8 cellular contexts compared by ENCODE assay signal in the genomic region with DNA sequence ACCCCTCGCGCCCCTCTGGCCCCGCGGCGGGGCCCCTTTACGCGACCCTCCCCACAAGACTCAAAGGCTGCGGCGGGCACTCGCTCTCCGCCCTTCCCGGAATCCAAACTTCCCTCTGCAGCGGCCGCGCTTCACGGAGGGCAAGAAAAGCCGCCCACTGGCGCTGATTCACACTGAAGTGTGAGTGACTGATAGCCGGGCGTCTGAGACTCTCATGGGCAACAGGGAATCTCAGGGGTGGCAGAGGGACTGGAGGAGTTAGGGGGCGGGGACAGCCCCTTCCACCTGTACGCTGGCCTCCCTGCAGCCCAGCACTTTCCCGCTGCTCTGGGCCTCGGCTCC. TPM values are rescaled to one million over a fixed set of nuclear protein-coding genes. Genes with fewer than 3 reads are reported as not detected.
DNase-seq lines count a peak whose midpoint lies in the region; ATAC-seq and TF ChIP-seq lines count a peak whose summit lies in the region.

No MANE protein-coding gene starts in this region.

- peaks cover 25% of the 10 kb centered on the region for H3K27me3 ChIP-seq in HUES64 (ENCODE audit: insufficient read depth, low read length)
- no peaks in the 10 kb centered on the region for H3K27me3 ChIP-seq in ovary

- no peaks in the 10 kb centered on the region for H3K9me3 Mint-ChIP-seq in activated CD8-positive, alpha-beta memory T cell treated with anti-CD3 and anti-CD28 coated beads, Interleukin-2, amount 10 ng/mL, durations not matched to agents 7 days and 5 days (ENCODE audit: low read depth)

- TF ChIP-seq EP300 in ovary (IDR thresholded peaks at IDR 0.05), result no peak

- H3K9me3 ChIP-seq in HUES64 (ENCODE audit: insufficient read depth, low read depth, low read length), result no peaks in the 10 kb centered on the region
- no peaks in the 10 kb centered on the region for H3K9me3 ChIP-seq in ovary

- ATAC-seq in activated CD8-positive, alpha-beta memory T cell treated with anti-CD3 and anti-CD28 coated beads, Interleukin-2, amount 10 ng/mL, durations not matched to agents 7 days and 5 days, result no peak
- ATAC-seq in GM21447 (IDR thresholded peaks at IDR 0.05; ENCODE audit: unreplicated experiment), result no peak

- POLR2A ChIA-PET in AG04449 (lab: Yijun Ruan, JAX), result no interaction called here

- TF ChIP-seq POLR2A in ovary (IDR thresholded peaks at IDR 0.05), result no peak

- H3K36me3 Mint-ChIP-seq in activated CD8-positive, alpha-beta memory T cell treated with anti-CD3 and anti-CD28 coated beads, Interleukin-2, amount 10 ng/mL, durations not matched to agents 7 days and 5 days, result no peaks in the 10 kb centered on the region

- H3K36me3 ChIP-seq in HUES64 (ENCODE audit: insufficient read depth, low read length) (no peaks in the 10 kb centered on the region), ovary (no peaks in the 10 kb centered on the region)

- no peak overlapping the region for H3K27ac Mint-ChIP-seq in activated CD8-positive, alpha-beta memory T cell treated with anti-CD3 and anti-CD28 coated beads, Interleukin-2, amount 10 ng/mL, durations not matched to agents 7 days and 5 days

- H3K27ac ChIP-seq in HUES64 (ENCODE audit: low read depth, low read length) (no peak overlapping the region), ovary (no peak overlapping the region)

- CTCF ChIA-PET in AG04449 (lab: Yijun Ruan, JAX), result no interaction called here
- CTCF ChIA-PET in activated CD8-positive, alpha-beta memory T cell treated with anti-CD3 and anti-CD28 coated beads, Interleukin-2, amount 10 ng/mL, durations not matched to agents 7 days and 5 days (lab: Charles Lee), result no interaction called here

- no peaks in the 10 kb centered on the region for H3K27me3 Mint-ChIP-seq in activated CD8-positive, alpha-beta memory T cell treated with anti-CD3 and anti-CD28 coated beads, Interleukin-2, amount 10 ng/mL, durations not matched to agents 7 days and 5 days

- peak overlapping the region; percentile 61 for H3K4me3 ChIP-seq in AG04449 (ENCODE audit: low read depth, low read length)
- peak overlapping the region; percentile 49 for H3K4me3 ChIP-seq in HUES64 (ENCODE audit: low read length)
- peak overlapping the region; percentile 71 for H3K4me3 ChIP-seq in fibroblast of villous mesenchyme (ENCODE audit: low read depth, low read length)
- H3K4me3 ChIP-seq in ovary, result peak overlapping the region; percentile 53

- DNase-seq in AG04449 (ENCODE audit: low read depth, low spot score), result no peak
- peak; percentile 47 for DNase-seq in activated CD8-positive, alpha-beta memory T cell treated with anti-CD3 and anti-CD28 coated beads, Interleukin-2, amount 10 ng/mL, durations not matched to agents 7 days and 5 days
- peak; percentile 34 for DNase-seq in fibroblast of villous mesenchyme (ENCODE audit: low read depth)
- peak; percentile 22 to 56 (median 42) for DNase-seq in ovary
- no peak for DNase-seq in NCI-H2196 treated with DMSO at 0.1 percent for 48 hours (lab: John Stamatoyannopoulos, UW; ENCODE audit: unreplicated experiment)
- no peak for DNase-seq in GF-D8 (lab: John Stamatoyannopoulos, UW)

- WGBS in HUES64, result 10% methylated on average over 24 of the region's 24 CpGs
- WGBS in ovary, 3 donors, result 7 to 24% (median 7%) methylated on average over 7 to 24 of the region's 24 CpGs

- intact Hi-C loops in ovary (cut with DNase I), result no loop called here

- TF ChIP-seq CTCF in AG04449 (IDR thresholded peaks at IDR 0.05; ENCODE audit: insufficient read depth, low read length, missing control alignments) (no peak), fibroblast of villous mesenchyme (IDR thresholded peaks at IDR 0.05; ENCODE audit: insufficient read depth, low read depth, low read length) (no peak), ovary (IDR thresholded peaks at IDR 0.05) (no peak)

- H3K4me1 ChIP-seq in HUES64 (ENCODE audit: insufficient read depth, low read length) (no peaks in the 10 kb centered on the region), ovary (ENCODE audit: insufficient read depth) (peaks cover 13% of the 10 kb centered on the region)

- H3K9ac ChIP-seq in HUES64 (ENCODE audit: low read depth, low read length), result no peak overlapping the region; the same call in 1 of the 2 replicates

- peak overlapping the region; percentile 65 for H3K4me3 Mint-ChIP-seq in activated CD8-positive, alpha-beta memory T cell treated with anti-CD3 and anti-CD28 coated beads, Interleukin-2, amount 10 ng/mL, durations not matched to agents 7 days and 5 days

- peaks cover 33% of the 10 kb centered on the region for H3K4me1 Mint-ChIP-seq in activated CD8-positive, alpha-beta memory T cell treated with anti-CD3 and anti-CD28 coated beads, Interleukin-2, amount 10 ng/mL, durations not matched to agents 7 days and 5 days

RNA-seq across cellular contexts. Expression of gene SH3BP2, which starts 0.7 kb away (rescaled TPM):
- 11.2 TPM for polyA plus RNA-seq in HUES64 (2013, experiment 1 of 2)
- polyA plus RNA-seq in HUES64 (2013, experiment 2 of 2), result 14.6 TPM
- 100 to 1,000 TPM in 1 of 2 experiments, 10 to 100 TPM in 1; 88.0 to 105 TPM for total RNA-seq in activated CD8-positive, alpha-beta memory T cell treated with anti-CD3 and anti-CD28 coated beads, Interleukin-2, amount 10 ng/mL, durations not matched to agents 7 days and 5 days
- total RNA-seq in fibroblast of villous mesenchyme, result 23.3 and 27.4 TPM in 2 replicates
- 10 to 100 TPM; 13.6 to 46.9 (median 29.3) TPM for total RNA-seq in ovary
- 10 to 100 TPM in 1 of 2 donors, 1 to 10 TPM in 1; 5.3 to 18.3 TPM for polyA plus RNA-seq in ovary

RNA-seq across cellular contexts. Expression of gene TNIP2, which starts 37.4 kb away (rescaled TPM):
- 27.5 TPM for polyA plus RNA-seq in HUES64 (2013, experiment 1 of 2)
- 26.4 TPM for polyA plus RNA-seq in HUES64 (2013, experiment 2 of 2)
- total RNA-seq in activated CD8-positive, alpha-beta memory T cell treated with anti-CD3 and anti-CD28 coated beads, Interleukin-2, amount 10 ng/mL, durations not matched to agents 7 days and 5 days, result 10 to 100 TPM; 51.3 to 53.5 TPM
- total RNA-seq in fibroblast of villous mesenchyme, result 41.9 and 50.3 TPM in 2 replicates
- total RNA-seq in ovary, result 10 to 100 TPM; 27.2 to 43.2 (median 36.9) TPM
- polyA plus RNA-seq in ovary, result 10 to 100 TPM in 1 of 2 donors, 1 to 10 TPM in 1; 6.4 to 28.4 TPM

RNA-seq across cellular contexts. Expression of gene ADD1, which starts 50.1 kb away (rescaled TPM):
- 141 TPM for polyA plus RNA-seq in HUES64 (2013, experiment 1 of 2)
- polyA plus RNA-seq in HUES64 (2013, experiment 2 of 2), result 132 TPM
- total RNA-seq in activated CD8-positive, alpha-beta memory T cell treated with anti-CD3 and anti-CD28 coated beads, Interleukin-2, amount 10 ng/mL, durations not matched to agents 7 days and 5 days, result 100 to 1,000 TPM; 251 to 260 TPM
- total RNA-seq in fibroblast of villous mesenchyme (212 and 235 TPM in 2 replicates), ovary (100 to 1,000 TPM; 166 to 447 (median 389) TPM)
- 100 to 1,000 TPM; 203 to 365 TPM for polyA plus RNA-seq in ovary

Comparison
In these comparisons a context has a peak if more than half of its experiments do, and no peak if none do; other contexts are left out.
1. DNase-seq: peak in activated CD8-positive, alpha-beta memory T cell treated with anti-CD3 and anti-CD28 coated beads, Interleukin-2, amount 10 ng/mL, durations not matched to agents 7 days and 5 days (single experiment), fibroblast of villous mesenchyme (single experiment) and ovary (5 of 5); none in AG04449 (single experiment), NCI-H2196 treated with DMSO at 0.1 percent for 48 hours (single experiment) and GF-D8 (single experiment).
2. Peak in every context shown above with its lines, with median percentiles within 50 percentile points of each other: H3K4me3 ChIP-seq.